ENCODE assay signal across 25 cellular contexts in genomic region chr4:5715357-5715756, GRCh38.
"Had no signal": no experiment of that assay in that cellular context is flagged by ENCODE, and none has a peak within 500 bp of the region (broad histone marks: within the 10 kb centered on the region; RNA-seq: fewer than 3 reads in every experiment).

No MANE protein-coding gene starts in this region.

- H3K27ac ChIP-seq: left ventricle myocardium inferior, ovary, right atrium auricular region, skin epidermis, stomach, testis, thyroid gland, transverse colon, upper lobe of left lung, vagina had no signal

- H3K27me3 ChIP-seq: ovary, right atrium auricular region, testis, thyroid gland, vagina had no signal

- ATAC-seq: natural killer cell; sciatic nerve; stimulated activated naive B cell treated with anti-CD40 and anti-IgM and Interleukin-4, amounts not matched to agents 10 μg/mL and 1 μg/mL and 100 μg/mL, for 72 hours; stimulated activated naive CD8-positive, alpha-beta T cell treated with anti-CD3 and anti-CD28 coated beads, Interleukin-15, Interleukin-2, amounts not matched to agents 100 U/mL and 50 U/mL, for 24 hours had no signal

- H3K9me3 ChIP-seq: ovary, testis, thyroid gland, transverse colon had no signal

- H3K36me3 Mint-ChIP-seq: natural killer cell had no signal

- H3K4me3 Mint-ChIP-seq: mesothelial cell of epicardium; naive B cell; natural killer cell; nephron progenitor cell; stimulated activated naive B cell treated with anti-CD40 and anti-IgM and Interleukin-4, amounts not matched to agents 10 μg/mL and 1 μg/mL and 100 μg/mL, for 72 hours had no signal

- H3K4me3 ChIP-seq: left ventricle myocardium inferior, lung, ovary, right atrium auricular region, skin epidermis, stomach, testis, thyroid gland, transverse colon, upper lobe of left lung, vagina had no signal

- H3K36me3 ChIP-seq: ovary, right atrium auricular region, thyroid gland, transverse colon, upper lobe of left lung had no signal

- H3K27me3 Mint-ChIP-seq: progenitor cell of endocrine pancreas had no signal

- H3K27ac Mint-ChIP-seq: mesothelial cell of epicardium; naive B cell; natural killer cell; nephron progenitor cell; progenitor cell of endocrine pancreas; stimulated activated naive B cell treated with anti-CD40 and anti-IgM and Interleukin-4, amounts not matched to agents 10 μg/mL and 1 μg/mL and 100 μg/mL, for 72 hours had no signal

- DNase-seq: islet precursor cell; left ventricle myocardium inferior; mesendoderm; naive B cell; natural killer cell; nephron progenitor cell; ovary; stimulated activated CD4-positive, alpha-beta T cell treated with anti-CD3 and anti-CD28 coated beads, Interleukin-12 subunit alpha, Interleukin-12 subunit beta, amount 100 ng/mL, for 4 hours; stimulated activated CD4-positive, alpha-beta T cell treated with anti-CD3 and anti-CD28 coated beads, Interleukin-15, amount 100 ng/mL, for 24 hours; stimulated activated CD4-positive, alpha-beta T cell treated with anti-CD3 and anti-CD28 coated beads, Interleukin-2, amount 100 ng/mL, for 24 hours; stimulated activated CD4-positive, alpha-beta T cell treated with anti-CD3 and anti-CD28 coated beads, Interleukin-4, amount 100 ng/mL, for 1 hour; stimulated activated naive B cell treated with anti-CD40 and anti-IgM and Interleukin-4, amounts not matched to agents 10 μg/mL and 1 μg/mL and 100 μg/mL, for 72 hours; stimulated activated naive CD8-positive, alpha-beta T cell treated with anti-CD3 and anti-CD28 coated beads, Interleukin-15, Interleukin-2, amounts not matched to agents 100 U/mL and 50 U/mL, for 24 hours; stomach; testis; thyroid gland; transverse colon; upper lobe of left lung had no signal

- H3K9me3 Mint-ChIP-seq: natural killer cell had no signal
